ENCODE assay signal across 11 cellular contexts in the genomic region with DNA sequence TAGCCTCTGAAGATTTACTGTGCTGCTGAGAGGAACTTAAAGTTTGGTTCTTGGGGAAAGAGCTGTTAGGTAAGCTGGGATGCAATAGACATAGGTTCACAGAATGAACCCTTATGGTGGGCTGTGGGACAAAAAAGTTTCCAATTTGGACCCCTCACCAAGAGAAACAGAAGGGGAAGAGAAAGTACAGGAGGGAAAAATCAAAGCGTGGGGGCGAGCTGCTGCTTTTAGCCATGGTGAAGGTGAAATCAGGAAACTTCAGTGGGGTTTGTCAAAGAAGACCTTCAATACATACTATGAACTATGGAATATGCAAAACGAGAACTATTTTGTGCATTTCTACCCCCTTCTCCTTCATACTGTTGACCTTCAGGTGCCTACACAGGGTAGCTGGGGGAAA. TPM values are rescaled to one million over a fixed set of nuclear protein-coding genes. Genes with fewer than 3 reads are reported as not detected.
DNase-seq lines count a peak whose midpoint lies in the region; ATAC-seq, FAIRE-seq and TF ChIP-seq lines count a peak whose summit lies in the region.
"Had no signal": no experiment of that assay in that cellular context is flagged by ENCODE, and none has a peak within 500 bp of the region (broad histone marks: within the 10 kb centered on the region; RNA-seq: fewer than 3 reads in every experiment).

No MANE protein-coding gene starts in this region.

- H3K4me1 Mint-ChIP-seq in naive B cell = peaks cover 27 to 50% (median 36%) of the 10 kb centered on the region in 3 donors

- no peak for TF ChIP-seq CTCF in kidney (IDR thresholded peaks at IDR 0.05; ENCODE audit: borderline replicate concordance, extremely low read depth, insufficient read depth)

- H3K27me3 Mint-ChIP-seq in naive B cell = peaks cover 0 to 3% (median 0%) of the 10 kb centered on the region in 3 donors

- H3K4me3 Mint-ChIP-seq in naive B cell = peak overlapping the region in 5 of 8 donors; percentile 30 to 81 (median 44)

- H3K9me3 ChIP-seq in kidney (ENCODE audit: control insufficient read depth in 1 of 2, low read length in 2 of 2) = no peaks in the 10 kb centered on the region

- peak overlapping the region in 4 of 6 donors; percentile 56 to 96 (median 75) for H3K27ac Mint-ChIP-seq in naive B cell

- H3K27ac ChIP-seq in kidney (ENCODE audit: low read depth in 2 of 2, low read length in 2 of 2) = no peak overlapping the region
- H3K27ac ChIP-seq: cardiac muscle cell, VCaP had no signal

- no peaks in the 10 kb centered on the region for H3K36me3 ChIP-seq in kidney (ENCODE audit: control insufficient read depth in 1 of 2, insufficient read depth in 2 of 2, low read length in 2 of 2)
- H3K36me3 ChIP-seq: cardiac muscle cell had no signal

- no peak overlapping the region for H3K4me3 ChIP-seq in kidney (ENCODE audit: low read length in 2 of 2)
- H3K4me3 ChIP-seq: cardiac muscle cell had no signal

- H3K4me1 ChIP-seq in kidney (ENCODE audit: control insufficient read depth in 1 of 2, insufficient read depth in 1 of 2, low read depth in 1 of 2, low read length in 2 of 2) = no peaks in the 10 kb centered on the region

- FAIRE-seq in HTR-8/SVneo (lab: Jason Lieb, UNC) = no peak
- no peak for FAIRE-seq in kidney (lab: Jason Lieb, UNC)

- intact Hi-C loops in kidney (cut with DNase I) = no loop called here

- ATAC-seq in GM18517 (IDR thresholded peaks at IDR 0.05; ENCODE audit: unreplicated experiment) (peak; percentile 12), GM21576 (IDR thresholded peaks at IDR 0.05; ENCODE audit: unreplicated experiment) (peak; percentile 5), HG03520 (IDR thresholded peaks at IDR 0.05; ENCODE audit: unreplicated experiment) (peak; percentile 6), naive B cell (ENCODE audit: low read depth in 2 of 2) (no peak)

- no peak for DNase-seq in naive B cell
- DNase-seq in NCI-H524 (lab: John Stamatoyannopoulos, UW) = no peak
- no peak for DNase-seq in HTR-8/SVneo (ENCODE audit: insufficient read length, low spot score)
- no peak for DNase-seq in kidney
- no peak for DNase-seq in effector CD4-positive, alpha-beta T cell
- DNase-seq: NCI-H524 treated with DMSO at 0.1 percent for 48 hours had no signal

- no peak overlapping the region for H3K9ac ChIP-seq in kidney (ENCODE audit: low read length in 2 of 2)

- H3K9me3 Mint-ChIP-seq in naive B cell = no peaks in the 10 kb centered on the region

- no peaks in the 10 kb centered on the region for H3K36me3 Mint-ChIP-seq in naive B cell

RNA-seq across cellular contexts. Expression of gene NINJ2, which starts 10.6 kb away (rescaled TPM):
- polyA plus RNA-seq in naive B cell (ENCODE audit: low read depth in 6 of 6) (10 to 100 TPM in 5 of 6 donors, 1 to 10 TPM in 1; 9.6 to 28.9 (median 11.5) TPM), kidney (ENCODE audit: insufficient read depth, low read depth, low replicate concordance) (0.69 TPM)
- 2.8 TPM for total RNA-seq in kidney
- total RNA-seq: cardiac muscle cell had no signal

Comparison
In these comparisons a context has a peak if more than half of its experiments do, and no peak if none do; other contexts are left out.
1. ATAC-seq: peak in GM18517 (single experiment), GM21576 (single experiment) and HG03520 (single experiment); none in naive B cell (0 of 2).